ENCODE assay signal across 29 cellular contexts in the genomic region with DNA sequence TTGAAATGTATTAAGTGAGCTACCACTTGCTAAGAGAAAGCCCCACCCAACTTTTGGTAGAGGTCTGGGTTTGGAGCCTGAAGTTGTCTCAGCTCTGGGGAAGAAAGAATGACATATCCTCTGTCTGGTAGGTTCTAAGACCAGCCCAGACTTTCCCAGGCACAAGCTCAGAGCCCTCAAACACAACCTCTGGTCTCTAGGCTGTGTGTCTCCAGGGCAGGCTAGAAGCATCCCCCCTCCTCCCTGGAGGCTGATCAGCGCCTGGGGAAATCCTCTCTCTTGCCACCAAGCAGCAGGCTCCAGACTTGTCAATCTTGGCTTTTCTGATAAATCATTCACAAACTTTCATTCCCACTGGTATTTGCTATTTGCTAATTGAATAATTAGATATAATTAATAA.
"Had no signal": no experiment of that assay in that cellular context is flagged by ENCODE, and none has a peak within 500 bp of the region (broad histone marks: within the 10 kb centered on the region; RNA-seq: fewer than 3 reads in every experiment).

No MANE protein-coding gene starts in this region.

- H3K36me3 ChIP-seq: gastrocnemius medialis, left ventricle myocardium inferior, neutrophil, ovary, prostate gland, sigmoid colon, uterus had no signal

- H3K27me3 ChIP-seq: neutrophil, ovary, sigmoid colon, uterus had no signal

- H3K4me1 Mint-ChIP-seq: activated CD4-positive, alpha-beta T cell treated with anti-CD3 and anti-CD28 coated beads, Interleukin-2, amount 10 ng/mL, durations not matched to agents 24 days and 14 days; nephron; stimulated activated memory B cell treated with anti-CD40 and anti-IgM and Interleukin-4, amounts not matched to agents 10 μg/mL and 1 μg/mL and 100 μg/mL, for 72 hours had no signal

- DNase-seq: activated CD4-positive, alpha-beta memory T cell treated with anti-CD3 and anti-CD28 coated beads for 36 hours; activated CD4-positive, alpha-beta T cell treated with anti-CD3 and anti-CD28 coated beads, Interleukin-2, amount 10 ng/mL, durations not matched to agents 24 days and 14 days; activated effector memory CD4-positive, alpha-beta T cell treated with Interleukin-2 at 50 U/mL for 16 hours; activated naive CD4-positive, alpha-beta T cell treated with Interleukin-2 at 50 U/mL for 16 hours; activated T-cell treated with anti-CD3 and anti-CD28 coated beads for 4 hours; activated T-cell treated with anti-CD3 and anti-CD28 coated beads, Interleukin-2, amount 50 U/mL, for 72 hours; anterior cingulate cortex; effector memory CD4-positive, alpha-beta T cell; erythroblast; gastrocnemius medialis; glutamatergic neuron; left ventricle myocardium inferior; mucosa of descending colon; ovary; retina; sigmoid colon; small intestine; stimulated activated CD4-positive, alpha-beta T cell treated with anti-CD3 and anti-CD28 coated beads, Interleukin-1b, Interleukin-23, amount 100 ng/mL, for 48 hours; stimulated activated CD4-positive, alpha-beta T cell treated with anti-CD3 and anti-CD28 coated beads, Interleukin-4, amount 100 ng/mL, for 4 hours; stimulated activated CD8-positive, alpha-beta memory T cell treated with anti-CD3 and anti-CD28 coated beads, Interleukin-4, amount 100 ng/mL, for 48 hours; stimulated activated naive CD8-positive, alpha-beta T cell treated with anti-CD3 and anti-CD28 coated beads, Interleukin-15, amount 100 ng/mL, for 72 hours; uterus had no signal

- H3K9me3 Mint-ChIP-seq: activated CD4-positive, alpha-beta memory T cell treated with anti-CD3 and anti-CD28 coated beads for 36 hours; activated CD4-positive, alpha-beta T cell treated with anti-CD3 and anti-CD28 coated beads, Interleukin-2, amount 10 ng/mL, durations not matched to agents 24 days and 14 days; activated T-cell treated with anti-CD3 and anti-CD28 coated beads, Interleukin-2, amount 50 U/mL, for 72 hours; nephron; stimulated activated memory B cell treated with anti-CD40 and anti-IgM and Interleukin-4, amounts not matched to agents 10 μg/mL and 1 μg/mL and 100 μg/mL, for 72 hours; stimulated activated naive CD8-positive, alpha-beta T cell treated with anti-CD3 and anti-CD28 coated beads, Interleukin-15, amount 100 ng/mL, for 72 hours; T-helper 2 cell treated with Interferon-gamma antibody and Interleukin-4, amounts not matched to agents 5 μg/mL and 100 μg/mL, for 36 hours; type B pancreatic cell had no signal

- H3K27ac Mint-ChIP-seq: activated CD4-positive, alpha-beta memory T cell treated with anti-CD3 and anti-CD28 coated beads for 36 hours; activated CD4-positive, alpha-beta T cell treated with anti-CD3 and anti-CD28 coated beads, Interleukin-2, amount 10 ng/mL, durations not matched to agents 24 days and 14 days; activated naive CD8-positive, alpha-beta T cell; activated T-cell treated with anti-CD3 and anti-CD28 coated beads, Interleukin-2, amount 50 U/mL, for 72 hours; nephron; stimulated activated memory B cell treated with anti-CD40 and anti-IgM and Interleukin-4, amounts not matched to agents 10 μg/mL and 1 μg/mL and 100 μg/mL, for 72 hours; stimulated activated naive CD8-positive, alpha-beta T cell treated with anti-CD3 and anti-CD28 coated beads, Interleukin-15, amount 100 ng/mL, for 72 hours; T-helper 2 cell treated with Interferon-gamma antibody and Interleukin-4, amounts not matched to agents 5 μg/mL and 100 μg/mL, for 36 hours; type B pancreatic cell had no signal

- H3K27me3 Mint-ChIP-seq: activated naive CD8-positive, alpha-beta T cell had no signal

- ATAC-seq: activated T-cell treated with anti-CD3 and anti-CD28 coated beads, Interleukin-2, amount 50 U/mL, for 72 hours; gastrocnemius medialis; mucosa of descending colon; stimulated activated memory B cell treated with anti-CD40 and anti-IgM and Interleukin-4, amounts not matched to agents 10 μg/mL and 1 μg/mL and 100 μg/mL, for 72 hours; stimulated activated naive CD8-positive, alpha-beta T cell treated with anti-CD3 and anti-CD28 coated beads, Interleukin-15, amount 100 ng/mL, for 72 hours had no signal

- H3K27ac ChIP-seq: gastrocnemius medialis, left ventricle myocardium inferior, neutrophil, ovary, prostate gland, sigmoid colon, uterus had no signal

- H3K4me3 ChIP-seq: gastrocnemius medialis, left ventricle myocardium inferior, mucosa of descending colon, ovary, prostate gland, sigmoid colon, uterus had no signal

- H3K36me3 Mint-ChIP-seq: activated CD4-positive, alpha-beta memory T cell treated with anti-CD3 and anti-CD28 coated beads for 36 hours; activated naive CD8-positive, alpha-beta T cell; stimulated activated memory B cell treated with anti-CD40 and anti-IgM and Interleukin-4, amounts not matched to agents 10 μg/mL and 1 μg/mL and 100 μg/mL, for 72 hours had no signal

- H3K9me3 ChIP-seq: gastrocnemius medialis, left ventricle myocardium inferior, mucosa of descending colon, neutrophil, ovary, prostate gland, sigmoid colon, uterus had no signal

- H3K4me3 Mint-ChIP-seq: activated CD4-positive, alpha-beta memory T cell treated with anti-CD3 and anti-CD28 coated beads for 36 hours; activated CD4-positive, alpha-beta T cell treated with anti-CD3 and anti-CD28 coated beads, Interleukin-2, amount 10 ng/mL, durations not matched to agents 24 days and 14 days; activated naive CD8-positive, alpha-beta T cell; activated T-cell treated with anti-CD3 and anti-CD28 coated beads, Interleukin-2, amount 50 U/mL, for 72 hours; nephron; stimulated activated memory B cell treated with anti-CD40 and anti-IgM and Interleukin-4, amounts not matched to agents 10 μg/mL and 1 μg/mL and 100 μg/mL, for 72 hours; stimulated activated naive CD8-positive, alpha-beta T cell treated with anti-CD3 and anti-CD28 coated beads, Interleukin-15, amount 100 ng/mL, for 72 hours; T-helper 2 cell treated with Interferon-gamma antibody and Interleukin-4, amounts not matched to agents 5 μg/mL and 100 μg/mL, for 36 hours; type B pancreatic cell had no signal
